20 cellular contexts compared by ENCODE assay signal in the genomic region with DNA sequence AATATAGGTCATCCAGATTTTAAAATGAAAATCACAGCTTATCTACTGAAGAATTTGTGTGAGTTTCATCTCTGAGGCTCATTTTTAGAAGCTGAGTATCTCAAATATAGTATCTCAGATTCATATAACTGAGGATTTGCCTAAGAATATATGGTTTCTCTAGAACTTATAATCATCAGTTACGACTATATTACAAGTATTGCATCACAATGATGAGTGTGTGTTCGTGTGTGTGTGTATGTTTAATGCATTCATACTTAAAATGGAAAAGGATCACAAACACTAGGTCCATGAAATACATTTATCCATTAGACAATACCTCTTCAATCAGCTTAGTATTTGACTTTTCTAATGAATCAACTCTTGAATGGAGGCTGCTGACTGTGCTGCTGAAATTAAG. TPM values are rescaled to one million over a fixed set of nuclear protein-coding genes. Genes with fewer than 3 reads are reported as not detected.
A peak's percentile ranks its signal among the peaks of the same experiment; 100 is the strongest.
DNase-seq lines count a peak whose midpoint lies in the region; FAIRE-seq and TF ChIP-seq lines count a peak whose summit lies in the region.
"Had no signal": no experiment of that assay in that cellular context is flagged by ENCODE, and none has a peak within 500 bp of the region (broad histone marks: within the 10 kb centered on the region; RNA-seq: fewer than 3 reads in every experiment).

No MANE protein-coding gene starts in this region.

- peaks cover 10% of the 10 kb centered on the region for H3K36me3 Mint-ChIP-seq in astrocyte (ENCODE audit: low read depth, unreplicated experiment)

- H3K4me2 ChIP-seq in astrocyte (ENCODE audit: low read length) = no peak overlapping the region
- H3K4me2 ChIP-seq: GM23338 had no signal

- H3K4me1 Mint-ChIP-seq in astrocyte (ENCODE audit: low read depth, unreplicated experiment) = no peaks in the 10 kb centered on the region
- H3K4me1 Mint-ChIP-seq: CD8-positive, alpha-beta memory T cell; GM23338 had no signal

- H3K9ac ChIP-seq in astrocyte (ENCODE audit: low read length) = no peak overlapping the region

- no peak for DNase-seq in H54 (ENCODE audit: insufficient read length, low spot score)
- DNase-seq in astrocyte (ENCODE audit: low read depth) = no peak
- DNase-seq in dedifferentiated amniotic fluid mesenchymal stem cell (ENCODE audit: extremely low spot score) = peak; percentile 5
- no peak for DNase-seq in T-helper 1 cell
- no peak for DNase-seq in NCI-H1092 (lab: John Stamatoyannopoulos, UW)
- no peak for DNase-seq in effector CD8-positive, alpha-beta T cell (lab: John Stamatoyannopoulos, UW)
- DNase-seq: ACHN; BE2C; C1 segment of cervical spinal cord; CD4-positive, CD25-positive, alpha-beta regulatory T cell; CD8-positive, alpha-beta memory T cell; COR-L47; H7; HFFc6 had no signal

- H3K79me2 ChIP-seq in astrocyte (ENCODE audit: insufficient read depth, low read length) = no peaks in the 10 kb centered on the region

- H3K4me3 Mint-ChIP-seq in astrocyte (ENCODE audit: unreplicated experiment) = no peak overlapping the region
- H3K4me3 Mint-ChIP-seq: CD4-positive, CD25-positive, alpha-beta regulatory T cell; CD8-positive, alpha-beta memory T cell; GM23338; HFFc6; IgD-negative memory B cell had no signal

- H3K4me3 ChIP-seq in astrocyte (ENCODE audit: insufficient read depth, low read depth, low read length) = no peak overlapping the region
- H3K4me3 ChIP-seq: GM23338 had no signal

- no peaks in the 10 kb centered on the region for H4K20me1 ChIP-seq in astrocyte (ENCODE audit: insufficient read depth, low read length)

- H3K9me3 Mint-ChIP-seq in astrocyte (ENCODE audit: unreplicated experiment) = no peaks in the 10 kb centered on the region
- H3K9me3 Mint-ChIP-seq: CD4-positive, CD25-positive, alpha-beta regulatory T cell; CD8-positive, alpha-beta memory T cell; GM23338; HFFc6; IgD-negative memory B cell had no signal

- peaks cover 25% of the 10 kb centered on the region for H3K36me3 ChIP-seq in astrocyte (ENCODE audit: insufficient read depth, low read length)

- FAIRE-seq in H54 (lab: Jason Lieb, UNC) = peak; percentile 64
- peak; percentile 13 for FAIRE-seq in astrocyte (lab: Jason Lieb, UNC)
- FAIRE-seq: D721Med, G401.6, GM12891 had no signal

- H3K27ac Mint-ChIP-seq in astrocyte (ENCODE audit: unreplicated experiment) = no peak overlapping the region
- H3K27ac Mint-ChIP-seq: CD4-positive, CD25-positive, alpha-beta regulatory T cell; GM23338; HFFc6; IgD-negative memory B cell had no signal

- no peak for TF ChIP-seq CTCF in astrocyte (IDR thresholded peaks at IDR 0.05; ENCODE audit: insufficient read depth, low read depth, low read length)

- no peak overlapping the region for H3K27ac ChIP-seq in astrocyte (ENCODE audit: low read depth, low read length)
- H3K27ac ChIP-seq: HL-60 had no signal

- no peak for TF ChIP-seq POLR2A in H54 (IDR thresholded peaks at IDR 0.05; ENCODE audit: low read depth, low read length)

- no peak overlapping the region for H2AFZ ChIP-seq in astrocyte (ENCODE audit: low read depth, low read length)
- H2AFZ ChIP-seq: GM23338 had no signal

- H3K9me3 ChIP-seq in astrocyte (ENCODE audit: insufficient read depth, low read depth, low read length) = no peaks in the 10 kb centered on the region
- H3K9me3 ChIP-seq: BE2C had no signal

- no peaks in the 10 kb centered on the region for H3K27me3 ChIP-seq in astrocyte (ENCODE audit: insufficient read depth, low read length)
- H3K27me3 ChIP-seq: BE2C had no signal

- no peaks in the 10 kb centered on the region for H3K4me1 ChIP-seq in astrocyte (ENCODE audit: insufficient read depth, low read length)
- H3K4me1 ChIP-seq: BE2C had no signal

- H3K27me3 Mint-ChIP-seq in astrocyte (ENCODE audit: low read depth, unreplicated experiment) = no peaks in the 10 kb centered on the region
- H3K27me3 Mint-ChIP-seq: CD4-positive, CD25-positive, alpha-beta regulatory T cell; CD8-positive, alpha-beta memory T cell; IgD-negative memory B cell had no signal

RNA-seq across cellular contexts. Expression of a gene that starts 21.3 kb away (rescaled TPM):
- total RNA-seq in astrocyte = 21.7 and 21.8 TPM in 2 replicates

RNA-seq across cellular contexts. Expression of a gene that starts 53.0 kb away (rescaled TPM):
- total RNA-seq in astrocyte = 5.7 and 6.1 TPM in 2 replicates

RNA-seq across cellular contexts. Expression of a gene that starts 53.9 kb away (rescaled TPM):
- 75.6 and 90.1 TPM in 2 replicates for total RNA-seq in astrocyte
